Comparison of ENCODE assay signal across 13 cellular contexts in genomic region chrX:154724999-154725756, GRCh38. TPM values are rescaled to one million over a fixed set of nuclear protein-coding genes. Genes with fewer than 3 reads are reported as not detected.
A peak's percentile ranks its signal among the peaks of the same experiment; 100 is the strongest.
DNase-seq lines count a peak whose midpoint lies in the region; ATAC-seq and TF ChIP-seq lines count a peak whose summit lies in the region.
"Had no signal": no experiment of that assay in that cellular context is flagged by ENCODE, and none has a peak within 500 bp of the region (broad histone marks: within the 10 kb centered on the region; RNA-seq: fewer than 3 reads in every experiment).

No MANE protein-coding gene starts in this region.

- peak overlapping the region; percentile 39 for H3K27ac Mint-ChIP-seq in activated CD4-positive, alpha-beta T cell treated with anti-CD3 and anti-CD28 coated beads for 36 hours
- H3K27ac Mint-ChIP-seq in activated T-helper 2 cell treated with anti-CD3 and anti-CD28 coated beads, Interferon-gamma antibody, Interleukin-2, Interleukin-4, amounts not matched to agents 10 μg/mL and 5 μg/mL and 100 μg/mL, durations not matched to agents 14 hours and 24 hours and 36 hours = peak overlapping the region; percentile 75
- H3K27ac Mint-ChIP-seq in nephron progenitor cell = no peak overlapping the region

- POLR2A ChIA-PET in activated CD4-positive, alpha-beta T cell treated with anti-CD3 and anti-CD28 coated beads for 36 hours (lab: Charles Lee) = no interaction called here

- H3K9me3 Mint-ChIP-seq in activated CD4-positive, alpha-beta T cell treated with anti-CD3 and anti-CD28 coated beads for 36 hours (ENCODE audit: low read depth) = peaks cover 2% of the 10 kb centered on the region
- peaks cover 5% of the 10 kb centered on the region for H3K9me3 Mint-ChIP-seq in activated T-helper 2 cell treated with anti-CD3 and anti-CD28 coated beads, Interferon-gamma antibody, Interleukin-2, Interleukin-4, amounts not matched to agents 10 μg/mL and 5 μg/mL and 100 μg/mL, durations not matched to agents 14 hours and 24 hours and 36 hours
- H3K9me3 Mint-ChIP-seq in nephron progenitor cell = peaks cover 54% of the 10 kb centered on the region

- intact Hi-C loops in activated CD4-positive, alpha-beta T cell treated with anti-CD3 and anti-CD28 coated beads for 36 hours (cut with DNase I, micrococcal nuclease) = no loop called here
- intact Hi-C loops in activated T-helper 2 cell treated with anti-CD3 and anti-CD28 coated beads, Interferon-gamma antibody, Interleukin-2, Interleukin-4, amounts not matched to agents 10 μg/mL and 5 μg/mL and 100 μg/mL, durations not matched to agents 14 hours and 24 hours and 36 hours (cut with micrococcal nuclease) = no loop called here
- intact Hi-C loops in spleen (cut with DNase I; ENCODE audit: low total_unique reads) = no loop called here

- ATAC-seq in activated CD4-positive, alpha-beta T cell treated with anti-CD3 and anti-CD28 coated beads for 36 hours = peak; percentile 48
- peak; percentile 57 for ATAC-seq in HG02610 (IDR thresholded peaks at IDR 0.05; ENCODE audit: unreplicated experiment)
- ATAC-seq: heart left ventricle had no signal

- H3K27me3 Mint-ChIP-seq in activated CD4-positive, alpha-beta T cell treated with anti-CD3 and anti-CD28 coated beads for 36 hours = no peaks in the 10 kb centered on the region
- no peaks in the 10 kb centered on the region for H3K27me3 Mint-ChIP-seq in activated T-helper 2 cell treated with anti-CD3 and anti-CD28 coated beads, Interferon-gamma antibody, Interleukin-2, Interleukin-4, amounts not matched to agents 10 μg/mL and 5 μg/mL and 100 μg/mL, durations not matched to agents 14 hours and 24 hours and 36 hours (ENCODE audit: low read depth)
- H3K27me3 Mint-ChIP-seq in nephron progenitor cell (ENCODE audit: low read depth, poor library complexity) = peaks cover 8% of the 10 kb centered on the region

- H3K27ac ChIP-seq in spleen (peak overlapping the region in 6 of 8 donors; percentile 21 to 90 (median 74)), coronary artery (no peak overlapping the region), WERI-Rb-1 (no peak overlapping the region)

- WGBS in spleen, 5 donors = 42 to 72% (median 55%) methylated on average over 2 of the region's 2 CpGs

- H3K4me1 ChIP-seq in spleen = peaks cover 6 to 81% (median 64%) of the 10 kb centered on the region in 6 donors

- peaks cover 0 to 10% (median 0%) of the 10 kb centered on the region in 8 donors for H3K9me3 ChIP-seq in spleen
- no peaks in the 10 kb centered on the region for H3K9me3 ChIP-seq in WERI-Rb-1 (ENCODE audit: severe bottlenecking)

- no peaks in the 10 kb centered on the region for H3K36me3 Mint-ChIP-seq in activated CD4-positive, alpha-beta T cell treated with anti-CD3 and anti-CD28 coated beads for 36 hours (ENCODE audit: low read depth)
- H3K36me3 Mint-ChIP-seq in activated T-helper 2 cell treated with anti-CD3 and anti-CD28 coated beads, Interferon-gamma antibody, Interleukin-2, Interleukin-4, amounts not matched to agents 10 μg/mL and 5 μg/mL and 100 μg/mL, durations not matched to agents 14 hours and 24 hours and 36 hours (ENCODE audit: low read depth) = peaks cover 28% of the 10 kb centered on the region
- no peaks in the 10 kb centered on the region for H3K36me3 Mint-ChIP-seq in nephron progenitor cell (ENCODE audit: low read depth)

- no peaks in the 10 kb centered on the region for H3K27me3 ChIP-seq in spleen (replicated peaks in 1 of 7)
- H3K27me3 ChIP-seq in WERI-Rb-1 (ENCODE audit: insufficient read depth, low read depth, severe bottlenecking) = no peaks in the 10 kb centered on the region
- H3K27me3 ChIP-seq: heart left ventricle had no signal

- no peak for TF ChIP-seq POLR2A in spleen (IDR thresholded peaks at IDR 0.05)

- TF ChIP-seq CTCF in spleen (IDR thresholded peaks at IDR 0.05 in 8 of 11, conservative IDR thresholded peaks at IDR 0.05 in 3 of 11) (peak in 1 of 11 experiments; percentile 3), nephron progenitor cell (IDR thresholded peaks at IDR 0.05) (no peak), coronary artery (IDR thresholded peaks at IDR 0.05) (no peak), WERI-Rb-1 (IDR thresholded peaks at IDR 0.05; ENCODE audit: low read depth, low read length) (no peak)

- DNase-seq in activated CD4-positive, alpha-beta T cell treated with anti-CD3 and anti-CD28 coated beads for 36 hours = no peak
- DNase-seq in activated CD4-positive, alpha-beta T cell treated with anti-CD3 and anti-CD28 coated beads, Interleukin-2, amount 50 U/mL, for 1 hour = no peak
- no peak for DNase-seq in activated T-helper 2 cell treated with anti-CD3 and anti-CD28 coated beads, Interferon-gamma antibody, Interleukin-2, Interleukin-4, amounts not matched to agents 10 μg/mL and 5 μg/mL and 100 μg/mL, durations not matched to agents 14 hours and 24 hours and 36 hours (ENCODE audit: low spot score)
- no peak for DNase-seq in spleen
- DNase-seq in nephron progenitor cell = no peak
- DNase-seq in coronary artery (ENCODE audit: low spot score) = no peak
- no peak for DNase-seq in WERI-Rb-1
- DNase-seq: activated CD8-positive, alpha-beta memory T cell treated with anti-CD3 and anti-CD28 coated beads for 24 hours; heart left ventricle; mesendoderm; NCI-H2029 treated with DMSO at 0.1 percent for 48 hours; stimulated activated CD4-positive, alpha-beta T cell treated with anti-CD3 and anti-CD28 coated beads, Interleukin-4, amount 100 ng/mL, for 1 hour had no signal

- no peak overlapping the region for H3K4me3 Mint-ChIP-seq in activated CD4-positive, alpha-beta T cell treated with anti-CD3 and anti-CD28 coated beads for 36 hours
- peak overlapping the region; percentile 51 for H3K4me3 Mint-ChIP-seq in activated T-helper 2 cell treated with anti-CD3 and anti-CD28 coated beads, Interferon-gamma antibody, Interleukin-2, Interleukin-4, amounts not matched to agents 10 μg/mL and 5 μg/mL and 100 μg/mL, durations not matched to agents 14 hours and 24 hours and 36 hours (ENCODE audit: low read depth)
- no peak overlapping the region for H3K4me3 Mint-ChIP-seq in nephron progenitor cell

- no peaks in the 10 kb centered on the region for H3K36me3 ChIP-seq in spleen
- H3K36me3 ChIP-seq in WERI-Rb-1 = no peaks in the 10 kb centered on the region
- H3K36me3 ChIP-seq: heart left ventricle had no signal

- peaks cover 57% of the 10 kb centered on the region for H3K4me1 Mint-ChIP-seq in activated CD4-positive, alpha-beta T cell treated with anti-CD3 and anti-CD28 coated beads for 36 hours
- peaks cover 65% of the 10 kb centered on the region for H3K4me1 Mint-ChIP-seq in activated T-helper 2 cell treated with anti-CD3 and anti-CD28 coated beads, Interferon-gamma antibody, Interleukin-2, Interleukin-4, amounts not matched to agents 10 μg/mL and 5 μg/mL and 100 μg/mL, durations not matched to agents 14 hours and 24 hours and 36 hours (ENCODE audit: low read depth)
- H3K4me1 Mint-ChIP-seq in nephron progenitor cell = no peaks in the 10 kb centered on the region

- CTCF ChIA-PET in activated CD4-positive, alpha-beta T cell treated with anti-CD3 and anti-CD28 coated beads for 36 hours (lab: Charles Lee) = interaction anchor here (0.6 to 1.8 kb wide), 4 partner anchors 10 to 1148 kb away, joined by 3 to 6 read pairs (median 5); no protein-coding TSS in a partner anchor

- no peak overlapping the region for H3K4me3 ChIP-seq in spleen
- H3K4me3 ChIP-seq in coronary artery = no peak overlapping the region
- no peak overlapping the region for H3K4me3 ChIP-seq in WERI-Rb-1 (ENCODE audit: low read depth, low read length)
- H3K4me3 ChIP-seq: heart left ventricle had no signal

RNA-seq across cellular contexts. Expression of gene GAB3, which starts 25.7 kb away (rescaled TPM):
- 1 to 10 TPM; 2.1 to 2.9 TPM for total RNA-seq in activated CD4-positive, alpha-beta T cell treated with anti-CD3 and anti-CD28 coated beads for 36 hours
- 4.3 and 4.5 TPM in 2 replicates for total RNA-seq in activated T-helper 2 cell treated with anti-CD3 and anti-CD28 coated beads, Interferon-gamma antibody, Interleukin-2, Interleukin-4, amounts not matched to agents 10 μg/mL and 5 μg/mL and 100 μg/mL, durations not matched to agents 14 hours and 24 hours and 36 hours
- total RNA-seq in spleen = 10 to 100 TPM; 22.1 to 40.3 (median 36.1) TPM
- polyA plus RNA-seq in spleen = 1 to 10 TPM; 7.4 to 8.4 (median 7.9) TPM

RNA-seq across cellular contexts. Expression of gene DKC1, which starts 37.5 kb away (rescaled TPM):
- total RNA-seq in activated CD4-positive, alpha-beta T cell treated with anti-CD3 and anti-CD28 coated beads for 36 hours = 100 to 1,000 TPM; 126 to 130 TPM
- total RNA-seq in activated T-helper 2 cell treated with anti-CD3 and anti-CD28 coated beads, Interferon-gamma antibody, Interleukin-2, Interleukin-4, amounts not matched to agents 10 μg/mL and 5 μg/mL and 100 μg/mL, durations not matched to agents 14 hours and 24 hours and 36 hours = 150 TPM in 2 replicates
- total RNA-seq in spleen = 10 to 100 TPM; 32.0 to 54.4 (median 39.3) TPM
- 10 to 100 TPM; 34.0 to 42.7 (median 38.8) TPM for polyA plus RNA-seq in spleen

Comparison
In these comparisons a context has a peak if more than half of its experiments do, and no peak if none do; other contexts are left out.
1. H3K27ac ChIP-seq: peak in spleen (6 of 8); none in coronary artery (0 of 2) and WERI-Rb-1 (single experiment).